Comparison of ENCODE assay signal across 22 cellular contexts in genomic region chrX:13550346-13550745, GRCh38. TPM values are rescaled to one million over a fixed set of nuclear protein-coding genes. Genes with fewer than 3 reads are reported as not detected.
"Had no signal": no experiment of that assay in that cellular context is flagged by ENCODE, and none has a peak within 500 bp of the region (broad histone marks: within the 10 kb centered on the region; RNA-seq: fewer than 3 reads in every experiment).

No MANE protein-coding gene starts in this region.

- FAIRE-seq: islet of Langerhans had no signal

- H3K36me3 Mint-ChIP-seq: naive thymus-derived CD4-positive, alpha-beta T cell had no signal

- H3K4me1 Mint-ChIP-seq: neural crest cell had no signal

- H3K27ac ChIP-seq: epithelial cell of prostate, esophagus muscularis mucosa, gastrocnemius medialis, heart right ventricle, right atrium auricular region, sigmoid colon, skin epidermis, tibial artery, upper lobe of left lung, uterus had no signal

- H3K9me3 ChIP-seq: esophagus muscularis mucosa, gastrocnemius medialis, heart right ventricle, sigmoid colon, tibial artery, upper lobe of left lung, uterus had no signal

- ATAC-seq: effector memory CD8-positive, alpha-beta T cell; gastrocnemius medialis; heart right ventricle; left lobe of liver; naive thymus-derived CD4-positive, alpha-beta T cell had no signal

- H3K4me1 ChIP-seq: esophagus muscularis mucosa, gastrocnemius medialis, heart right ventricle, right atrium auricular region, sigmoid colon, tibial artery, upper lobe of left lung, uterus had no signal

- H3K4me3 ChIP-seq: esophagus muscularis mucosa, gastrocnemius medialis, heart right ventricle, right atrium auricular region, sigmoid colon, skin epidermis, tibial artery, upper lobe of left lung, uterus had no signal

- H3K9me3 Mint-ChIP-seq: dendritic cell treated with granulocyte-macrophage colony-stimulating factor and Interleukin-4, amounts not matched to agents 40 ng/mL and 50 ng/mL, for 4 days; effector memory CD8-positive, alpha-beta T cell had no signal

- DNase-seq: effector memory CD8-positive, alpha-beta T cell; gastrocnemius medialis; heart right ventricle; hypothalamus; mammary epithelial cell; naive thymus-derived CD4-positive, alpha-beta T cell; sigmoid colon; stimulated activated CD4-positive, alpha-beta T cell treated with anti-CD3 and anti-CD28 coated beads, Interleukin-12 subunit alpha, Interleukin-12 subunit beta, amount 100 ng/mL, for 4 hours; stimulated activated naive CD4-positive, alpha-beta T cell treated with Interleukin-2 at 50 U/mL for 16 hours; tibial artery; upper lobe of left lung; uterus had no signal

- H3K4me3 Mint-ChIP-seq: dendritic cell treated with granulocyte-macrophage colony-stimulating factor and Interleukin-4, amounts not matched to agents 40 ng/mL and 50 ng/mL, for 4 days; effector memory CD8-positive, alpha-beta T cell; naive thymus-derived CD4-positive, alpha-beta T cell; neural crest cell had no signal

- H3K36me3 ChIP-seq: esophagus muscularis mucosa, gastrocnemius medialis, heart right ventricle, right atrium auricular region, sigmoid colon, tibial artery, upper lobe of left lung, uterus had no signal

- H3K27me3 ChIP-seq: esophagus muscularis mucosa, gastrocnemius medialis, right atrium auricular region, sigmoid colon, tibial artery, upper lobe of left lung, uterus had no signal

- H3K27ac Mint-ChIP-seq: dendritic cell treated with granulocyte-macrophage colony-stimulating factor and Interleukin-4, amounts not matched to agents 40 ng/mL and 50 ng/mL, for 4 days; effector memory CD8-positive, alpha-beta T cell; naive thymus-derived CD4-positive, alpha-beta T cell had no signal

RNA-seq across cellular contexts. Expression of gene EGFL6, which starts 19.1 kb away (rescaled TPM):
- total RNA-seq: left lobe of liver, mononuclear cell, neural crest cell, osteocyte, right atrium auricular region, sigmoid colon had no signal
